In the genomic region with DNA sequence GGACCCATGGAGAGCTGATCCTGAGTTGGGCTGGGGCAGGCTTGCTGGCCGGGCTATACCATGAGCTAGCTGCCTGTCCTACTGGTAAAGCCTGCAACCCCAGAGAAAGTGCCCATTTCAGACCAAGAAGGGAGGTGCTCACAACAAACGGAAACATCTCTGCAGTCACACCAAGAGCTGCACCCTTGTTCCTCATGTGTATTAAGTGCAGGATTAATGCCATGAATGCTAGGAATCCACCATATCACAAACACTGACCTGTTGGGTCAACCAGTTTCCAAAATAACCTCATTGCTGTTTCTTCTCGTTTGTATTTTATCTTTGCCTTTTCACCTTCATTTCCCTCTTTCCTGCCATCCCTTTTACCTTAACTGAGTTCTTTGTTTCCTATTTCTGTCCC, we compare ENCODE assay signal across 27 cellular contexts.
"Had no signal": no experiment of that assay in that cellular context is flagged by ENCODE, and none has a peak within 500 bp of the region (broad histone marks: within the 10 kb centered on the region; RNA-seq: fewer than 3 reads in every experiment).

No MANE protein-coding gene starts in this region.

- H3K4me3 ChIP-seq: breast epithelium, colonic mucosa, gastroesophageal sphincter, lower lobe of right lung, right lobe of liver, skin epidermis, thoracic aorta, uterus had no signal

- H3K27ac ChIP-seq: colonic mucosa, gastroesophageal sphincter, lower lobe of right lung, right lobe of liver, skin epidermis, thoracic aorta, uterus, VCaP had no signal

- H3K4me1 ChIP-seq: breast epithelium, colonic mucosa, uterus had no signal

- H3K9me3 ChIP-seq: breast epithelium, colonic mucosa, gastroesophageal sphincter, lower lobe of right lung, right lobe of liver, thoracic aorta, uterus had no signal

- H3K4me3 Mint-ChIP-seq: activated naive CD4-positive, alpha-beta T cell treated with anti-CD3 and anti-CD28 coated beads, Interleukin-2, amount 50 U/mL, for 24 hours; activated naive CD8-positive, alpha-beta T cell treated with anti-CD3 and anti-CD28 coated beads, Interleukin-2, amount 50 U/mL, for 24 hours; activated T-cell treated with anti-CD3 and anti-CD28 coated beads, Interleukin-2, amount 50 U/mL, for 4 hours; immature natural killer cell; natural killer cell treated with Interleukin-12 subunit alpha and Interleukin-12 subunit beta and Interleukin-15 and Interleukin-18, amount 100 ng/mL, for 72 hours; type B pancreatic cell had no signal

- ATAC-seq: activated naive CD8-positive, alpha-beta T cell treated with anti-CD3 and anti-CD28 coated beads, Interleukin-2, amount 50 U/mL, for 24 hours; activated T-cell treated with anti-CD3 and anti-CD28 coated beads, Interleukin-2, amount 50 U/mL, for 4 hours; gastroesophageal sphincter; lower lobe of right lung; right lobe of liver had no signal

- H3K27me3 ChIP-seq: breast epithelium, colonic mucosa, gastroesophageal sphincter, right lobe of liver, uterus had no signal

- H3K9me3 Mint-ChIP-seq: activated naive CD4-positive, alpha-beta T cell treated with anti-CD3 and anti-CD28 coated beads, Interleukin-2, amount 50 U/mL, for 24 hours; activated naive CD8-positive, alpha-beta T cell treated with anti-CD3 and anti-CD28 coated beads, Interleukin-2, amount 50 U/mL, for 24 hours; activated T-cell treated with anti-CD3 and anti-CD28 coated beads, Interleukin-2, amount 50 U/mL, for 4 hours; activated T-helper 2 cell treated with anti-CD3 and anti-CD28 coated beads, Interferon-gamma antibody, Interleukin-2, Interleukin-4, amounts not matched to agents 10 μg/mL and 5 μg/mL and 100 μg/mL, durations not matched to agents 14 hours and 24 hours and 36 hours; immature natural killer cell; natural killer cell treated with Interleukin-12 subunit alpha and Interleukin-12 subunit beta and Interleukin-15 and Interleukin-18, amount 100 ng/mL, for 72 hours; stimulated activated naive CD8-positive, alpha-beta T cell treated with anti-CD3 and anti-CD28 coated beads, Interleukin-15, Interleukin-2, amounts not matched to agents 100 ng/mL and 50 ng/mL, for 24 hours; type B pancreatic cell had no signal

- DNase-seq: activated CD4-positive, alpha-beta T cell treated with anti-CD3 and anti-CD28 coated beads for 48 hours; activated CD4-positive, alpha-beta T cell treated with anti-CD3 and anti-CD28 coated beads, Interleukin-2, amount 50 U/mL, for 48 hours; activated naive CD8-positive, alpha-beta T cell treated with anti-CD3 and anti-CD28 coated beads, Interleukin-2, amount 50 U/mL, for 24 hours; activated T-cell treated with anti-CD3 and anti-CD28 coated beads, Interleukin-2, amount 50 U/mL, for 4 hours; amygdala; colonic mucosa; effector memory CD4-positive, alpha-beta T cell; erythroblast; hypothalamus; immature natural killer cell; kidney; lower lobe of right lung; mesendoderm; right lobe of liver; stimulated activated CD4-positive, alpha-beta T cell treated with anti-CD3 and anti-CD28 coated beads, Interleukin-12 subunit alpha, Interleukin-12 subunit beta, amount 100 ng/mL, for 4 hours; stimulated activated CD4-positive, alpha-beta T cell treated with anti-CD3 and anti-CD28 coated beads, Interleukin-4, amount 100 ng/mL, for 1 hour; uterus had no signal

- H3K36me3 Mint-ChIP-seq: immature natural killer cell; natural killer cell treated with Interleukin-12 subunit alpha and Interleukin-12 subunit beta and Interleukin-15 and Interleukin-18, amount 100 ng/mL, for 72 hours; type B pancreatic cell had no signal

- H3K27ac Mint-ChIP-seq: activated naive CD4-positive, alpha-beta T cell treated with anti-CD3 and anti-CD28 coated beads, Interleukin-2, amount 50 U/mL, for 24 hours; activated naive CD8-positive, alpha-beta T cell treated with anti-CD3 and anti-CD28 coated beads, Interleukin-2, amount 50 U/mL, for 24 hours; activated T-helper 2 cell treated with anti-CD3 and anti-CD28 coated beads, Interferon-gamma antibody, Interleukin-2, Interleukin-4, amounts not matched to agents 10 μg/mL and 5 μg/mL and 100 μg/mL, durations not matched to agents 14 hours and 24 hours and 36 hours; immature natural killer cell; natural killer cell treated with Interleukin-12 subunit alpha and Interleukin-12 subunit beta and Interleukin-15 and Interleukin-18, amount 100 ng/mL, for 72 hours; type B pancreatic cell had no signal

- H3K27me3 Mint-ChIP-seq: activated naive CD4-positive, alpha-beta T cell treated with anti-CD3 and anti-CD28 coated beads, Interleukin-2, amount 50 U/mL, for 24 hours had no signal

- H3K36me3 ChIP-seq: breast epithelium, colonic mucosa, lower lobe of right lung, right lobe of liver, thoracic aorta, uterus had no signal
